ENCODE assay signal across 21 cellular contexts in the genomic region with DNA sequence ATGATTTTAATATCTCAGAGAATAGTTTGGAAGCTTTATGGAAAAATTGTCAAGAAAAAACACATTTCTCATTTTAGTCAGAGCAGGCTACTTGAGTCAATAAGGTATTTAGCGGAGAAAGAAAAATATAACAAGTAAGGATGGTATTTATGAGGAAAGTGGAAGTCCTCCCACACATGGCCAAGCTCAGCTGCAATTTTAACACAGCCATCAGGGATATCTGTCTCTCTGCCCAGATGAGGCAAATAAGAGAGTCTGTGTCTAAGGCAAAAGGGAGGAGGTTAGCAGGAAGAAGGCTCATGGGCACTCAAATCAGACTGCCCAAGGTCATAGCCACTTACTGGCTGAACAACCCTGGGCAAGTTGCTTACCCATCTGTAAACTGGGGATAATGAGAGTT. TPM values are rescaled to one million over a fixed set of nuclear protein-coding genes. Genes with fewer than 3 reads are reported as not detected.
DNase-seq lines count a peak whose midpoint lies in the region; ATAC-seq and TF ChIP-seq lines count a peak whose summit lies in the region.
"Had no signal": no experiment of that assay in that cellular context is flagged by ENCODE, and none has a peak within 500 bp of the region (broad histone marks: within the 10 kb centered on the region; RNA-seq: fewer than 3 reads in every experiment).

No MANE protein-coding gene starts in this region.

- intact Hi-C loops in activated CD4-positive, alpha-beta T cell treated with anti-CD3 and anti-CD28 coated beads for 36 hours (cut with DNase I, micrococcal nuclease): no loop called here

- H3K36me3 Mint-ChIP-seq in activated CD4-positive, alpha-beta T cell treated with anti-CD3 and anti-CD28 coated beads, Interleukin-2, amount 10 ng/mL, durations not matched to agents 7 days and 5 days (ENCODE audit: low read depth): peaks cover 8% of the 10 kb centered on the region
- no peaks in the 10 kb centered on the region for H3K36me3 Mint-ChIP-seq in activated CD4-positive, alpha-beta T cell treated with anti-CD3 and anti-CD28 coated beads for 36 hours (ENCODE audit: low read depth)
- H3K36me3 Mint-ChIP-seq in chondrocyte (ENCODE audit: low read depth): no peaks in the 10 kb centered on the region
- H3K36me3 Mint-ChIP-seq in nephron (ENCODE audit: low read depth): no peaks in the 10 kb centered on the region
- H3K36me3 Mint-ChIP-seq: CD4-positive, CD25-positive, alpha-beta regulatory T cell; IgD-negative memory B cell had no signal

- H3K27ac Mint-ChIP-seq in activated CD4-positive, alpha-beta T cell treated with anti-CD3 and anti-CD28 coated beads, Interleukin-2, amount 10 ng/mL, durations not matched to agents 7 days and 5 days: peak overlapping the region; percentile 2
- H3K27ac Mint-ChIP-seq in activated CD4-positive, alpha-beta T cell treated with anti-CD3 and anti-CD28 coated beads for 36 hours: no peak overlapping the region
- H3K27ac Mint-ChIP-seq in chondrocyte (ENCODE audit: unreplicated experiment): peak overlapping the region; percentile 29
- H3K27ac Mint-ChIP-seq in nephron: peak overlapping the region; percentile 23 to 79 (median 54)

- H3K4me1 Mint-ChIP-seq in activated CD4-positive, alpha-beta T cell treated with anti-CD3 and anti-CD28 coated beads, Interleukin-2, amount 10 ng/mL, durations not matched to agents 7 days and 5 days: peaks cover 11% of the 10 kb centered on the region
- H3K4me1 Mint-ChIP-seq in activated CD4-positive, alpha-beta T cell treated with anti-CD3 and anti-CD28 coated beads for 36 hours: peaks cover 4% of the 10 kb centered on the region
- H3K4me1 Mint-ChIP-seq in chondrocyte (ENCODE audit: low read depth): peaks cover 62% of the 10 kb centered on the region
- H3K4me1 Mint-ChIP-seq in nephron: peaks cover 13% of the 10 kb centered on the region

- POLR2A ChIA-PET in activated CD4-positive, alpha-beta T cell treated with anti-CD3 and anti-CD28 coated beads, Interleukin-2, amount 10 ng/mL, durations not matched to agents 7 days and 5 days (lab: Charles Lee): interaction anchor here (0.6 kb wide), 1 partner anchor 70 kb away, joined by 7 read pairs; no protein-coding TSS in a partner anchor
- POLR2A ChIA-PET in activated CD4-positive, alpha-beta T cell treated with anti-CD3 and anti-CD28 coated beads for 36 hours (lab: Charles Lee): no interaction called here

- no peak for ATAC-seq in activated CD4-positive, alpha-beta T cell treated with anti-CD3 and anti-CD28 coated beads for 36 hours
- ATAC-seq in HG02981 (IDR thresholded peaks at IDR 0.05; ENCODE audit: unreplicated experiment): no peak

- H3K9me3 Mint-ChIP-seq in activated CD4-positive, alpha-beta T cell treated with anti-CD3 and anti-CD28 coated beads, Interleukin-2, amount 10 ng/mL, durations not matched to agents 7 days and 5 days: no peaks in the 10 kb centered on the region
- no peaks in the 10 kb centered on the region for H3K9me3 Mint-ChIP-seq in activated CD4-positive, alpha-beta T cell treated with anti-CD3 and anti-CD28 coated beads for 36 hours (ENCODE audit: low read depth)
- no peaks in the 10 kb centered on the region for H3K9me3 Mint-ChIP-seq in chondrocyte (ENCODE audit: low read depth)
- no peaks in the 10 kb centered on the region for H3K9me3 Mint-ChIP-seq in nephron
- H3K9me3 Mint-ChIP-seq: CD4-positive, CD25-positive, alpha-beta regulatory T cell; IgD-negative memory B cell had no signal

- no peak for DNase-seq in activated CD4-positive, alpha-beta T cell treated with anti-CD3 and anti-CD28 coated beads, Interleukin-2, amount 10 ng/mL, durations not matched to agents 7 days and 5 days
- no peak for DNase-seq in activated CD4-positive, alpha-beta T cell treated with anti-CD3 and anti-CD28 coated beads for 36 hours
- DNase-seq in chondrocyte (ENCODE audit: low spot score) (no peak), globus pallidus (ENCODE audit: low spot score) (no peak)
- no peak for DNase-seq in effector CD8-positive, alpha-beta T cell (lab: John Stamatoyannopoulos, UW)
- DNase-seq: CD4-positive, CD25-positive, alpha-beta regulatory T cell; COR-L47; DMS79; NCI-H1417; NCI-H1694 treated with DMSO at 0.1 percent for 48 hours; NCI-H2081 treated with DMSO at 0.1 percent for 48 hours; NCI-H2171 treated with DMSO at 0.1 percent for 48 hours; NCI-H526; RPMI8226; SHP77 treated with DMSO at 0.1 percent for 48 hours had no signal

- H3K27me3 Mint-ChIP-seq in activated CD4-positive, alpha-beta T cell treated with anti-CD3 and anti-CD28 coated beads, Interleukin-2, amount 10 ng/mL, durations not matched to agents 7 days and 5 days: peaks cover 21% of the 10 kb centered on the region
- H3K27me3 Mint-ChIP-seq in activated CD4-positive, alpha-beta T cell treated with anti-CD3 and anti-CD28 coated beads for 36 hours: peaks cover 10% of the 10 kb centered on the region
- no peaks in the 10 kb centered on the region for H3K27me3 Mint-ChIP-seq in chondrocyte (ENCODE audit: low read depth)
- H3K27me3 Mint-ChIP-seq in nephron (ENCODE audit: low read depth): peaks cover 5% of the 10 kb centered on the region

- no peak overlapping the region for H3K4me3 Mint-ChIP-seq in activated CD4-positive, alpha-beta T cell treated with anti-CD3 and anti-CD28 coated beads, Interleukin-2, amount 10 ng/mL, durations not matched to agents 7 days and 5 days
- H3K4me3 Mint-ChIP-seq in activated CD4-positive, alpha-beta T cell treated with anti-CD3 and anti-CD28 coated beads for 36 hours: no peak overlapping the region
- H3K4me3 Mint-ChIP-seq in chondrocyte (ENCODE audit: unreplicated experiment) (no peak overlapping the region), nephron (no peak overlapping the region)
- H3K4me3 Mint-ChIP-seq: CD4-positive, CD25-positive, alpha-beta regulatory T cell; IgD-negative memory B cell had no signal

- CTCF ChIA-PET in activated CD4-positive, alpha-beta T cell treated with anti-CD3 and anti-CD28 coated beads, Interleukin-2, amount 10 ng/mL, durations not matched to agents 7 days and 5 days (lab: Charles Lee): interaction anchor here (0.6 to 1.7 kb wide), 5 partner anchors 12 to 93 kb away, joined by 3 to 6 read pairs (median 4); partner anchors contain the start of gene CKLF
- CTCF ChIA-PET in activated CD4-positive, alpha-beta T cell treated with anti-CD3 and anti-CD28 coated beads for 36 hours (lab: Charles Lee): interaction anchor here (1.0 to 3.8 kb wide), 5 partner anchors 8 to 38 kb away, joined by 3 to 14 read pairs (median 4); no protein-coding TSS in a partner anchor

- TF ChIP-seq CTCF in chondrocyte (IDR thresholded peaks at IDR 0.05): no peak
- TF ChIP-seq CTCF in nephron (IDR thresholded peaks at IDR 0.05; ENCODE audit: unreplicated experiment in 3 of 3): no peak

RNA-seq across cellular contexts. Expression of gene CMTM2, which starts 5.2 kb away (rescaled TPM):
- under 1 TPM; 0.73 to 0.97 TPM for total RNA-seq in activated CD4-positive, alpha-beta T cell treated with anti-CD3 and anti-CD28 coated beads, Interleukin-2, amount 10 ng/mL, durations not matched to agents 7 days and 5 days
- under 1 TPM in 1 of 2 experiments, not detected in 1; 0.51 TPM for total RNA-seq in activated CD4-positive, alpha-beta T cell treated with anti-CD3 and anti-CD28 coated beads for 36 hours
- total RNA-seq in chondrocyte: not detected in 3 replicates
- total RNA-seq: A172, H4, MCF 10A had no signal

RNA-seq across cellular contexts. Expression of gene CMTM1, which starts 7.8 kb away (rescaled TPM):
- total RNA-seq in activated CD4-positive, alpha-beta T cell treated with anti-CD3 and anti-CD28 coated beads, Interleukin-2, amount 10 ng/mL, durations not matched to agents 7 days and 5 days: 10 to 100 TPM; 12.3 to 15.3 TPM
- total RNA-seq in activated CD4-positive, alpha-beta T cell treated with anti-CD3 and anti-CD28 coated beads for 36 hours: 10 to 100 TPM in 1 of 2 experiments, 1 to 10 TPM in 1; 6.4 to 11.8 TPM
- 6.3 to 11.9 TPM (median 9.6 TPM) in 3 replicates for total RNA-seq in chondrocyte

RNA-seq across cellular contexts. Expression of gene CKLF, which starts 21.7 kb away (rescaled TPM):
- total RNA-seq in activated CD4-positive, alpha-beta T cell treated with anti-CD3 and anti-CD28 coated beads, Interleukin-2, amount 10 ng/mL, durations not matched to agents 7 days and 5 days: 100 to 1,000 TPM; 124 to 132 TPM
- 100 to 1,000 TPM in 1 of 2 experiments, 10 to 100 TPM in 1; 93.5 to 122 TPM for total RNA-seq in activated CD4-positive, alpha-beta T cell treated with anti-CD3 and anti-CD28 coated beads for 36 hours
- 47.3 to 52.8 TPM (median 51.9 TPM) in 3 replicates for total RNA-seq in chondrocyte

RNA-seq across cellular contexts. Expression of gene TK2, which starts 24.2 kb away (rescaled TPM):
- 1 to 10 TPM; 7.4 to 9.3 TPM for total RNA-seq in activated CD4-positive, alpha-beta T cell treated with anti-CD3 and anti-CD28 coated beads, Interleukin-2, amount 10 ng/mL, durations not matched to agents 7 days and 5 days
- total RNA-seq in activated CD4-positive, alpha-beta T cell treated with anti-CD3 and anti-CD28 coated beads for 36 hours: 1 to 10 TPM; 3.8 to 6.4 TPM
- 30.4 to 34.3 TPM (median 33.6 TPM) in 3 replicates for total RNA-seq in chondrocyte

RNA-seq across cellular contexts. Expression of gene CMTM3, which starts 30.4 kb away (rescaled TPM):
- 100 to 1,000 TPM; 100 to 107 TPM for total RNA-seq in activated CD4-positive, alpha-beta T cell treated with anti-CD3 and anti-CD28 coated beads, Interleukin-2, amount 10 ng/mL, durations not matched to agents 7 days and 5 days
- total RNA-seq in activated CD4-positive, alpha-beta T cell treated with anti-CD3 and anti-CD28 coated beads for 36 hours: 10 to 100 TPM; 53.7 to 59.7 TPM
- 76.5 to 77.8 TPM (median 77.6 TPM) in 3 replicates for total RNA-seq in chondrocyte
